ENCODE assay signal across 7 cellular contexts in the genomic region with DNA sequence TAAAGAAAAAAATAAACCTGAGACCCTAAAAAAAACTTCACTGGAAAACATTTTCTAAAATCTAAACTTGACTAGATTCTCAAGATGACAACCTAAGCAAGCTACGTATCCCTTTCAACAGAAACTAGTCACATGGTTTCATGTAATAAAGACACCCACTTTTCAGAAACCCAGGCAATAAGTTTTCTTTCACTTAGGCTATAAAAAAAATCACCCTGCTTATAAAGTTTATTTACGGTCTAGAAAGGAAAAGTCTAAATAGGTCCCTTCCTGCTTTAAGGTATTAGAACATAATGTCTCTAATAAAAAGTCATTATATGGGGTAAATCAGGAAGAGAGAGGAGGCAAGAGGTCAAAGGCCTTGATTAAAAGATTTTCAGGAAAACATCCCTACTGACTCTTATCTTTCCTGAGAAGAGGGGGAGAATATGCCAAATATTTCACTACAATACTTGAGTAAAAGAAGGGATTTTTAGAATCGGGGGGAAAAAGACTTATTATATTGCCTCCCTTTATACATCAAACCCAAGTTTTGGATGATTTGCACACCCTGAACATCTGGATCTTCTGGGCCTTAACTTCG. TPM values are rescaled to one million over a fixed set of nuclear protein-coding genes. Genes with fewer than 3 reads are reported as not detected.
A peak's percentile ranks its signal among the peaks of the same experiment; 100 is the strongest.
DNase-seq lines count a peak whose midpoint lies in the region; ATAC-seq and TF ChIP-seq lines count a peak whose summit lies in the region.

No MANE protein-coding gene starts in this region.

- peaks cover 30% of the 10 kb centered on the region for H3K4me1 Mint-ChIP-seq in stimulated activated naive CD8-positive, alpha-beta T cell treated with anti-CD3 and anti-CD28 coated beads, Interleukin-15, amount 100 ng/mL, for 72 hours

- peaks cover 8% of the 10 kb centered on the region for H3K4me1 ChIP-seq in RWPE2 (ENCODE audit: insufficient read depth, poor library complexity, severe bottlenecking)
- H3K4me1 ChIP-seq in esophagus muscularis mucosa = peaks cover 18 to 88% (median 77%) of the 10 kb centered on the region in 4 donors

- WGBS in esophagus muscularis mucosa = 62% methylated on average over 4 of the region's 4 CpGs

- TF ChIP-seq CTCF in RWPE2 (IDR thresholded peaks at IDR 0.05; ENCODE audit: poor library complexity, severe bottlenecking) = no peak
- no peak for TF ChIP-seq CTCF in esophagus muscularis mucosa (IDR thresholded peaks at IDR 0.05)
- no peak for TF ChIP-seq CTCF in omental fat pad (IDR thresholded peaks at IDR 0.05)

- H3K9me3 ChIP-seq in RWPE2 (ENCODE audit: severe bottlenecking) = no peaks in the 10 kb centered on the region
- no peaks in the 10 kb centered on the region for H3K9me3 ChIP-seq in esophagus muscularis mucosa

- intact Hi-C loops in esophagus muscularis mucosa (cut with DNase I) = no loop called here

- H3K4me3 ChIP-seq in RWPE2 (ENCODE audit: severe bottlenecking) (no peak overlapping the region), esophagus muscularis mucosa (no peak overlapping the region)

- H3K27me3 ChIP-seq in RWPE2 (ENCODE audit: insufficient read depth, poor library complexity, severe bottlenecking) (no peaks in the 10 kb centered on the region), esophagus muscularis mucosa (no peaks in the 10 kb centered on the region)

- ATAC-seq in GM19035 (IDR thresholded peaks at IDR 0.05; ENCODE audit: unreplicated experiment) (peak; percentile 44), RWPE2 (ENCODE audit: low read depth) (no peak), omental fat pad (ENCODE audit: low FRiP score) (no peak)
- peak; percentile 63 for ATAC-seq in stimulated activated naive CD8-positive, alpha-beta T cell treated with anti-CD3 and anti-CD28 coated beads, Interleukin-15, amount 100 ng/mL, for 72 hours

- H3K27me3 Mint-ChIP-seq in stimulated activated naive CD8-positive, alpha-beta T cell treated with anti-CD3 and anti-CD28 coated beads, Interleukin-15, amount 100 ng/mL, for 72 hours = no peaks in the 10 kb centered on the region

- no peak for TF ChIP-seq POLR2A in esophagus muscularis mucosa (IDR thresholded peaks at IDR 0.05; ENCODE audit: low read depth)

- DNase-seq in RWPE2 (ENCODE audit: low spot score) (no peak), esophagus muscularis mucosa (ENCODE audit: extremely low spot score) (no peak), NCI-H2196 (lab: John Stamatoyannopoulos, UW; ENCODE audit: unreplicated experiment) (no peak), omental fat pad (ENCODE audit: low spot score) (no peak), GM03348 (ENCODE audit: low spot score) (no peak)
- no peak for DNase-seq in stimulated activated naive CD8-positive, alpha-beta T cell treated with anti-CD3 and anti-CD28 coated beads, Interleukin-15, amount 100 ng/mL, for 72 hours

- peak overlapping the region; percentile 99 for H3K27ac Mint-ChIP-seq in stimulated activated naive CD8-positive, alpha-beta T cell treated with anti-CD3 and anti-CD28 coated beads, Interleukin-15, amount 100 ng/mL, for 72 hours

- H3K4me3 Mint-ChIP-seq in stimulated activated naive CD8-positive, alpha-beta T cell treated with anti-CD3 and anti-CD28 coated beads, Interleukin-15, amount 100 ng/mL, for 72 hours = peak overlapping the region; percentile 42 to 81

- H3K27ac ChIP-seq in RWPE2 (ENCODE audit: poor library complexity, severe bottlenecking) (peak overlapping the region; percentile 20), esophagus muscularis mucosa (replicated peaks in 1 of 4) (peak overlapping the region; percentile 45 to 67 (median 63))

- H3K36me3 ChIP-seq in RWPE2 (ENCODE audit: low read depth) (peaks cover 34% of the 10 kb centered on the region), esophagus muscularis mucosa (peaks cover 0 to 14% (median 5%) of the 10 kb centered on the region in 4 donors)

- no peaks in the 10 kb centered on the region for H3K9me3 Mint-ChIP-seq in stimulated activated naive CD8-positive, alpha-beta T cell treated with anti-CD3 and anti-CD28 coated beads, Interleukin-15, amount 100 ng/mL, for 72 hours

- TF ChIP-seq EP300 in esophagus muscularis mucosa (IDR thresholded peaks at IDR 0.05) = no peak

RNA-seq across cellular contexts. Expression of gene CLIP1, which starts 9.5 kb away (rescaled TPM):
- 100 to 1,000 TPM; 234 to 263 (median 250) TPM for total RNA-seq in esophagus muscularis mucosa
- total RNA-seq in omental fat pad = 100 to 1,000 TPM in 1 of 4 donors, 10 to 100 TPM in 3; 72.8 to 189 (median 91.7) TPM

Comparison
In these comparisons a context has a peak if more than half of its experiments do, and no peak if none do; other contexts are left out.
1. ATAC-seq: peak in GM19035 (single experiment) and stimulated activated naive CD8-positive, alpha-beta T cell treated with anti-CD3 and anti-CD28 coated beads, Interleukin-15, amount 100 ng/mL, for 72 hours (single experiment); none in RWPE2 (single experiment) and omental fat pad (single experiment).